ENCODE assay signal across 25 cellular contexts in the genomic region with DNA sequence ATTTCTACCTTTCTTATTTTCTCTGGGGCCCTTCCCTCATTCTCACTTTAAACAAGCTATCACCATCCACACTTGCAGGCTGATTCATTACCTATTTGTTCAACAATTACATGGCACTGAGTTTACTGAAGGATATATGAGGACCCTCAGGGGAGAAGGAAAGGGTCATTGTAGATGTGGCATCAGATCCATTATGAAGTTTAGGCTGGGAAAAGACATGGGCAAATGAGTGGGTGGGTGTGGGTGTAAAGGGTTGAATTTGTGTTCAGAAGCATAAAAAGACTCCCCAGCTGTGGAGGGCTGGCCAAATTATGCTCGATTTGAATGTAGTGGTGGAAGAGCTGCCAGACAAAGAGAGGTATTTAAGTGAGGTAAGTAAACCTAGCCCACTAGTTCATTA. TPM values are rescaled to one million over a fixed set of nuclear protein-coding genes. Genes with fewer than 3 reads are reported as not detected.
DNase-seq lines count a peak whose midpoint lies in the region; ATAC-seq and TF ChIP-seq lines count a peak whose summit lies in the region.
"Had no signal": no experiment of that assay in that cellular context is flagged by ENCODE, and none has a peak within 500 bp of the region (broad histone marks: within the 10 kb centered on the region; RNA-seq: fewer than 3 reads in every experiment).

No MANE protein-coding gene starts in this region.

- ATAC-seq in foreskin keratinocyte (no peak), HG02981 (IDR thresholded peaks at IDR 0.05; ENCODE audit: unreplicated experiment) (no peak)
- ATAC-seq: A549, GM12878, T-cell had no signal

- H3K4me3 ChIP-seq in ACC112 (ENCODE audit: low read depth, low read length), result no peak overlapping the region
- H3K4me3 ChIP-seq: A549, GM12878, MG63, Peyer's patch, SJCRH30 had no signal

- H3K4me1 ChIP-seq in ACC112 (ENCODE audit: control insufficient read depth, insufficient read depth, low read length, unreplicated experiment), result peaks cover 50% of the 10 kb centered on the region
- peaks cover 21% of the 10 kb centered on the region for H3K4me1 ChIP-seq in foreskin keratinocyte
- H3K4me1 ChIP-seq: A549, BE2C, Peyer's patch, SJCRH30 had no signal

- no peak for DNase-seq in HEK293T (ENCODE audit: extremely low spot score)
- DNase-seq in NCI-H69 (lab: John Stamatoyannopoulos, UW), result peak; percentile 89
- no peak for DNase-seq in foreskin keratinocyte
- DNase-seq in activated naive CD4-positive, alpha-beta T cell treated with anti-CD3 and anti-CD28 coated beads, Interleukin-2, amount 50 U/mL, for 16 hours, result no peak
- no peak for DNase-seq in SIG-M5 (lab: John Stamatoyannopoulos, UW)
- DNase-seq: BE2C; CD8-positive, alpha-beta memory T cell; DMS 273 treated with DMSO at 0.1 percent for 48 hours; DMS79; GDM1; KBM-7; NCI-H1105 treated with DMSO at 0.1 percent for 48 hours; NCI-H146; NCI-H2107; NCI-H446 treated with DMSO at 0.1 percent for 48 hours; NCI-H526; Peyer's patch; SJCRH30; T-cell had no signal

- TF ChIP-seq CTCF in foreskin keratinocyte (conservative IDR thresholded peaks at IDR 0.05), result no peak

- POLR2A ChIA-PET in HEK293T (lab: Yijun Ruan, JAX), result no interaction called here

- H2AFZ ChIP-seq in ACC112 (ENCODE audit: low read length, unreplicated experiment), result no peak overlapping the region

- CTCF ChIA-PET in HEK293T (lab: Yijun Ruan, JAX), result no interaction called here

- no peaks in the 10 kb centered on the region for H3K79me2 ChIP-seq in ACC112 (ENCODE audit: control insufficient read depth, insufficient read depth, low read length, unreplicated experiment)

- peak overlapping the region; percentile 43 for H3K27ac ChIP-seq in ACC112 (ENCODE audit: low read depth, low read length)
- peak overlapping the region; percentile 7 for H3K27ac ChIP-seq in foreskin keratinocyte
- H3K27ac ChIP-seq: A549, Peyer's patch, SJCRH30 had no signal

- no peaks in the 10 kb centered on the region for H3K36me3 ChIP-seq in ACC112 (ENCODE audit: insufficient read depth, low read length)
- H3K36me3 ChIP-seq: BE2C, MG63, Peyer's patch, SJCRH30 had no signal

- H3K27me3 ChIP-seq in ACC112 (ENCODE audit: insufficient read depth, low read length) (no peaks in the 10 kb centered on the region), foreskin keratinocyte (no peaks in the 10 kb centered on the region)
- H3K27me3 ChIP-seq: BE2C, MG63, Peyer's patch, SJCRH30 had no signal

TF ChIP-seq in HEK293T, 16 proteins besides CTCF, POLR2A, EP300 and RAD21:
- TF ChIP-seq, protein P1, sequence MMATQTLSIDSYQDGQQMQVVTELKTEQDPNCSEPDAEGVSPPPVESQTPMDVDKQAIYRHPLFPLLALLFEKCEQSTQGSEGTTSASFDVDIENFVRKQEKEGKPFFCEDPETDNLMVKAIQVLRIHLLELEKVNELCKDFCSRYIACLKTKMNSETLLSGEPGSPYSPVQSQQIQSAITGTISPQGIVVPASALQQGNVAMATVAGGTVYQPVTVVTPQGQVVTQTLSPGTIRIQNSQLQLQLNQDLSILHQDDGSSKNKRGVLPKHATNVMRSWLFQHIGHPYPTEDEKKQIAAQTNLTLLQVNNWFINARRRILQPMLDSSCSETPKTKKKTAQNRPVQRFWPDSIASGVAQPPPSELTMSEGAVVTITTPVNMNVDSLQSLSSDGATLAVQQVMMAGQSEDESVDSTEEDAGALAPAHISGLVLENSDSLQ (IDR thresholded peaks at IDR 0.05), result 0 out of 2 replicates have a peak, but pooled peaks have one; percentile 4
- TF ChIP-seq FOXM1 (IDR thresholded peaks at IDR 0.05; ENCODE audit: borderline replicate concordance), result no peak

RNA-seq across cellular contexts. Expression of a gene that starts 55.9 kb away (rescaled TPM):
- 61.9 and 64.3 TPM in 2 replicates for total RNA-seq in foreskin keratinocyte
- 24.6 and 29.9 TPM in 2 replicates for polyA plus RNA-seq in foreskin keratinocyte
- total RNA-seq: H4 had no signal
